ENCODE assay signal across 1 cellular context in genomic region chr10:71762324-71762723, GRCh38.
TF ChIP-seq lines count a peak whose summit lies in the region.

No MANE protein-coding gene starts in this region.

TF ChIP-seq in IMR-90, 13 proteins besides CTCF, POLR2A, EP300 and RAD21 (continued from another document):
- TF ChIP-seq USF2 (IDR thresholded peaks at IDR 0.05; ENCODE audit: low read depth, low read length) (no peak), RFX5 (IDR thresholded peaks at IDR 0.05; ENCODE audit: low read depth, low read length) (no peak), CEBPB (IDR thresholded peaks at IDR 0.05; ENCODE audit: low read depth, low read length) (no peak), CHD1 (IDR thresholded peaks at IDR 0.05; ENCODE audit: low read depth, low read length) (no peak), MXI1 (IDR thresholded peaks at IDR 0.05; ENCODE audit: borderline replicate concordance, low read depth, low read length) (no peak), SMC3 (IDR thresholded peaks at IDR 0.05; ENCODE audit: low read depth, low read length) (no peak)
